In the genomic region with DNA sequence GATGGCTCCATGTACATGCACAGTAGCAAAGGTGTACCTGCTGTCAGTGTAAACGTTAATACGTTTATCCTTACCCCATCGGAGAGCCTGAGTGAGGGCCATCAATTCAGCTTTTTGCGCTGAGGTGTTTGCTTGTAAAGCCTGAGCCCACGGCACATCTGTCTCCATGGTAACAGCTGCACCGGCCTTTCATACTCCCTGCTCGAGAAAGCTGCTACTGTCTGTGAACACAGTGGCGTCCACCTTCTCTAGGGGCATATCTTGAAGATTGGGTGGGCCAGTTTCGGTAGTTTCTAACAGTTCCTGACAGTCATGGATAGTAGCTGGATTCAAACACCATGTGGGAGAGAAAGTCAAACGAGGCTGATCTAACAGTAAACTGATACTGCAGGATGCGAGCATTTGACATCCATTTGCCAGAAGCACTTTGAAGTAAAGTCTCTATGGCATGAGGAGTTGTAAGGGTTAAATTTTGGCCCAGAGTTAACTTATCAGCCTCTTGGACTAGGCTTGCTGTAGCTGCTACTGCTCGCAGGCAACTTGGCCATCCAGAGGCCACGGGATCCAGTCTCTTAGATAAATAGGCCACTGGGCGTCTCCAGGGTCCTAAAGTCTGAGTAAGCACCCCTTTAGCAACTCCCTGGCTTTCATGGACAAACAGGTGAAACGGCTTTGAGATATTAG, we compare ENCODE assay signal across 11 cellular contexts. TPM values are rescaled to one million over a fixed set of nuclear protein-coding genes. Genes with fewer than 3 reads are reported as not detected.
DNase-seq lines count a peak whose midpoint lies in the region; ATAC-seq and TF ChIP-seq lines count a peak whose summit lies in the region.
"Had no signal": no experiment of that assay in that cellular context is flagged by ENCODE, and none has a peak within 500 bp of the region (broad histone marks: within the 10 kb centered on the region; RNA-seq: fewer than 3 reads in every experiment).

No MANE protein-coding gene starts in this region.

- H3K4me1 ChIP-seq in Caco-2 = peaks cover 43% of the 10 kb centered on the region
- H3K4me1 ChIP-seq in mesendoderm (ENCODE audit: control insufficient read depth, low read depth, low read length) = peaks cover 7% of the 10 kb centered on the region

- CTCF ChIA-PET in Caco-2 (lab: Charles Lee) = interaction anchor here (0.6 kb wide), 2 partner anchors 46 to 63 kb away, joined by 3 read pairs; a partner anchor contains a TSS

- H3K27ac ChIP-seq in mesendoderm (ENCODE audit: low read depth, low read length) = peak overlapping the region; percentile 82

- H3K18ac ChIP-seq in mesendoderm (ENCODE audit: low read length) = peak overlapping the region; percentile 89

- H3K27ac Mint-ChIP-seq in Caco-2 (ENCODE audit: unreplicated experiment) = peak overlapping the region; percentile 98
- no peak overlapping the region for H3K27ac Mint-ChIP-seq in glutamatergic neuron (ENCODE audit: unreplicated experiment)

- peak overlapping the region; percentile 97 for H2AK5ac ChIP-seq in mesendoderm (ENCODE audit: low read length)

- intact Hi-C loops in Caco-2 (cut with micrococcal nuclease; ENCODE audit: unreplicated experiment) = loop anchor here (1.0 kb wide), 1 partner anchor 37 kb away; no protein-coding TSS in a partner anchor

- H3K4me3 ChIP-seq in Caco-2 (ENCODE audit: low read depth, low read length) = no peak overlapping the region
- H3K4me3 ChIP-seq in mesendoderm (ENCODE audit: low read length) = no peak overlapping the region

- H2BK5ac ChIP-seq in mesendoderm (ENCODE audit: low read length) = peak overlapping the region; percentile 98

- ATAC-seq in SK-N-SH treated with all-trans-retinoic acid at 6 μM for 48 hours = no peak

- H3K36me3 Mint-ChIP-seq in Caco-2 (ENCODE audit: insufficient read depth, unreplicated experiment) = peaks cover 19% of the 10 kb centered on the region
- no peaks in the 10 kb centered on the region for H3K36me3 Mint-ChIP-seq in glutamatergic neuron (ENCODE audit: unreplicated experiment)

- H3K79me2 ChIP-seq in mesendoderm (ENCODE audit: control insufficient read depth, insufficient read depth, low read length) = no peaks in the 10 kb centered on the region

- peaks cover 38% of the 10 kb centered on the region for H3K4me1 Mint-ChIP-seq in Caco-2 (ENCODE audit: low read depth, unreplicated experiment)
- peaks cover 2% of the 10 kb centered on the region for H3K4me1 Mint-ChIP-seq in glutamatergic neuron (ENCODE audit: low read depth, unreplicated experiment)

- H3K27me3 ChIP-seq in Caco-2 (replicated peaks; ENCODE audit: control insufficient read depth, insufficient read depth, low read length) (no peaks in the 10 kb centered on the region), mesendoderm (ENCODE audit: insufficient read depth, low read length, poor library complexity) (no peaks in the 10 kb centered on the region)

- H3K4me2 ChIP-seq in mesendoderm (ENCODE audit: low read length) = peak overlapping the region; percentile 12

- DNase-seq in Caco-2 (peak; percentile 88 to 94), NCI-H748 (lab: John Stamatoyannopoulos, UW; ENCODE audit: unreplicated experiment) (peak; percentile 78), globus pallidus (ENCODE audit: low spot score) (peak; percentile 62), mesendoderm (peak; percentile 98), AG20443 (ENCODE audit: low spot score) (no peak), glutamatergic neuron (no peak)
- no peak for DNase-seq in activated CD4-positive, alpha-beta T cell treated with anti-CD3 and anti-CD28 coated beads, Interleukin-2, amount 50 U/mL, for 1 hour
- DNase-seq: activated CD8-positive, alpha-beta memory T cell treated with anti-CD3 and anti-CD28 coated beads for 24 hours; NCI-H2029 had no signal

- H3K27me3 Mint-ChIP-seq in Caco-2 (ENCODE audit: insufficient read depth, unreplicated experiment) = no peaks in the 10 kb centered on the region
- peaks cover 6% of the 10 kb centered on the region for H3K27me3 Mint-ChIP-seq in glutamatergic neuron (ENCODE audit: unreplicated experiment)

- H3K56ac ChIP-seq in mesendoderm (ENCODE audit: low read length) = peak overlapping the region; percentile 79

- no peak for TF ChIP-seq CTCF in Caco-2 (IDR thresholded peaks at IDR 0.05; ENCODE audit: insufficient read depth in 1 of 2, low read depth in 1 of 2, low read length in 1 of 2, severe bottlenecking in 1 of 2, unreplicated experiment in 1 of 2)
- no peak for TF ChIP-seq CTCF in glutamatergic neuron (IDR thresholded peaks at IDR 0.05; ENCODE audit: partially characterized antibody, unreplicated experiment)

- H2BK15ac ChIP-seq in mesendoderm (replicated peaks; ENCODE audit: low read depth) = no peak overlapping the region

- H3K36me3 ChIP-seq in Caco-2 (ENCODE audit: control insufficient read depth, insufficient read depth, low read length) (no peaks in the 10 kb centered on the region), mesendoderm (ENCODE audit: control insufficient read depth, insufficient read depth, low read length) (no peaks in the 10 kb centered on the region)

- H2BK120ac ChIP-seq in mesendoderm (ENCODE audit: low read depth, low read length) = peak overlapping the region; percentile 83

- H4K5ac ChIP-seq in mesendoderm (ENCODE audit: low read length) = no peak overlapping the region

- H3K23ac ChIP-seq in mesendoderm (ENCODE audit: low read length) = no peak overlapping the region

- peak overlapping the region; percentile 75 for H3K4ac ChIP-seq in mesendoderm (ENCODE audit: low read depth, low read length)

- peak overlapping the region; percentile 50 for H3K9ac ChIP-seq in mesendoderm (ENCODE audit: low read length)

- no peaks in the 10 kb centered on the region; the same call in 1 of the 2 replicates for H3K9me3 ChIP-seq in Caco-2

- H3K9me3 Mint-ChIP-seq in Caco-2 (ENCODE audit: unreplicated experiment) = peaks cover 12% of the 10 kb centered on the region
- H3K9me3 Mint-ChIP-seq in glutamatergic neuron (ENCODE audit: unreplicated experiment) = peaks cover 3% of the 10 kb centered on the region

- no TSS peak for BruUV-seq in Caco-2 (replicated peaks; lab: Mats Ljungman, UMichigan)

- POLR2A ChIA-PET in Caco-2 (lab: Charles Lee) = interaction anchor here (0.9 kb wide), 1 partner anchor 21 kb away, joined by 3 read pairs; a partner anchor contains a TSS

- H3K79me1 ChIP-seq in mesendoderm (ENCODE audit: low read length) = no peaks in the 10 kb centered on the region

- H4K8ac ChIP-seq in mesendoderm (ENCODE audit: low read depth, low read length) = peak overlapping the region; percentile 78

- no CpG with 5 or more reads among the region's 15 CpGs for WGBS in mesendoderm (ENCODE audit: extremely low coverage, insufficient coverage, low lambda C conversion rate)

- peak overlapping the region; percentile 61 for H3K4me3 Mint-ChIP-seq in Caco-2 (ENCODE audit: unreplicated experiment)
- H3K4me3 Mint-ChIP-seq in glutamatergic neuron (ENCODE audit: unreplicated experiment) = no peak overlapping the region

TF ChIP-seq in SK-N-SH treated with all-trans-retinoic acid at 6 μM for 48 hours, 23 proteins besides CTCF, POLR2A, EP300 and RAD21 (continues in another document):
- TF ChIP-seq ARNTL (CRISPR knock-in tag; IDR thresholded peaks at IDR 0.05; ENCODE audit: borderline replicate concordance, low read depth) (no peak), ZFP30 (CRISPR knock-in tag; IDR thresholded peaks at IDR 0.05) (no peak)
- TF ChIP-seq, protein P1, sequence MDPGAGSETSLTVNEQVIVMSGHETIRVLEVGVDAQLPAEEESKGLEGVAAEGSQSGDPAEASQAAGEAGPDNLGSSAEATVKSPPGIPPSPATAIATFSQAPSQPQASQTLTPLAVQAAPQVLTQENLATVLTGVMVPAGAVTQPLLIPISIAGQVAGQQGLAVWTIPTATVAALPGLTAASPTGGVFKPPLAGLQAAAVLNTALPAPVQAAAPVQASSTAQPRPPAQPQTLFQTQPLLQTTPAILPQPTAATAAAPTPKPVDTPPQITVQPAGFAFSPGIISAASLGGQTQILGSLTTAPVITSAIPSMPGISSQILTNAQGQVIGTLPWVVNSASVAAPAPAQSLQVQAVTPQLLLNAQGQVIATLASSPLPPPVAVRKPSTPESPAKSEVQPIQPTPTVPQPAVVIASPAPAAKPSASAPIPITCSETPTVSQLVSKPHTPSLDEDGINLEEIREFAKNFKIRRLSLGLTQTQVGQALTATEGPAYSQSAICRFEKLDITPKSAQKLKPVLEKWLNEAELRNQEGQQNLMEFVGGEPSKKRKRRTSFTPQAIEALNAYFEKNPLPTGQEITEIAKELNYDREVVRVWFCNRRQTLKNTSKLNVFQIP (CRISPR knock-in tag; IDR thresholded peaks at IDR 0.05; ENCODE audit: borderline replicate concordance, low read depth) = no peak
- TF ChIP-seq, protein P2, sequence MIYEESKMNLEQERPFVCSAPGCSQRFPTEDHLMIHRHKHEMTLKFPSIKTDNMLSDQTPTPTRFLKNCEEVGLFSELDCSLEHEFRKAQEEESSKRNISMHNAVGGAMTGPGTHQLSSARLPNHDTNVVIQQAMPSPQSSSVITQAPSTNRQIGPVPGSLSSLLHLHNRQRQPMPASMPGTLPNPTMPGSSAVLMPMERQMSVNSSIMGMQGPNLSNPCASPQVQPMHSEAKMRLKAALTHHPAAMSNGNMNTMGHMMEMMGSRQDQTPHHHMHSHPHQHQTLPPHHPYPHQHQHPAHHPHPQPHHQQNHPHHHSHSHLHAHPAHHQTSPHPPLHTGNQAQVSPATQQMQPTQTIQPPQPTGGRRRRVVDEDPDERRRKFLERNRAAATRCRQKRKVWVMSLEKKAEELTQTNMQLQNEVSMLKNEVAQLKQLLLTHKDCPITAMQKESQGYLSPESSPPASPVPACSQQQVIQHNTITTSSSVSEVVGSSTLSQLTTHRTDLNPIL (CRISPR knock-in tag; IDR thresholded peaks at IDR 0.05; ENCODE audit: low read depth) = no peak
- TF ChIP-seq, protein P3, sequence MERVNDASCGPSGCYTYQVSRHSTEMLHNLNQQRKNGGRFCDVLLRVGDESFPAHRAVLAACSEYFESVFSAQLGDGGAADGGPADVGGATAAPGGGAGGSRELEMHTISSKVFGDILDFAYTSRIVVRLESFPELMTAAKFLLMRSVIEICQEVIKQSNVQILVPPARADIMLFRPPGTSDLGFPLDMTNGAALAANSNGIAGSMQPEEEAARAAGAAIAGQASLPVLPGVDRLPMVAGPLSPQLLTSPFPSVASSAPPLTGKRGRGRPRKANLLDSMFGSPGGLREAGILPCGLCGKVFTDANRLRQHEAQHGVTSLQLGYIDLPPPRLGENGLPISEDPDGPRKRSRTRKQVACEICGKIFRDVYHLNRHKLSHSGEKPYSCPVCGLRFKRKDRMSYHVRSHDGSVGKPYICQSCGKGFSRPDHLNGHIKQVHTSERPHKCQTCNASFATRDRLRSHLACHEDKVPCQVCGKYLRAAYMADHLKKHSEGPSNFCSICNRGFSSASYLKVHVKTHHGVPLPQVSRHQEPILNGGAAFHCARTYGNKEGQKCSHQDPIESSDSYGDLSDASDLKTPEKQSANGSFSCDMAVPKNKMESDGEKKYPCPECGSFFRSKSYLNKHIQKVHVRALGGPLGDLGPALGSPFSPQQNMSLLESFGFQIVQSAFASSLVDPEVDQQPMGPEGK (CRISPR knock-in tag; IDR thresholded peaks at IDR 0.05; ENCODE audit: borderline replicate concordance) = no peak

RNA-seq across cellular contexts. Expression of a gene that starts 21.0 kb away (rescaled TPM):
- 85.6 and 88.5 TPM in 2 replicates for total RNA-seq in Caco-2 (2022)
- polyA plus RNA-seq in mesendoderm (2013, experiment 1 of 2) = 18.0 TPM
- 20.0 TPM for polyA plus RNA-seq in mesendoderm (2013, experiment 2 of 2)
- 39.0 TPM for total RNA-seq in glutamatergic neuron (ENCODE audit: unreplicated experiment)

RNA-seq across cellular contexts. Expression of a gene that starts 27.3 kb away (rescaled TPM):
- total RNA-seq in Caco-2 (2022) = 0.34 TPM in 1 of 2 replicates, not detected in the other
- not detected for polyA plus RNA-seq in mesendoderm (2013, experiment 1 of 2)
- polyA plus RNA-seq in mesendoderm (2013, experiment 2 of 2) = not detected
- total RNA-seq in glutamatergic neuron (ENCODE audit: unreplicated experiment) = not detected
- total RNA-seq: mononuclear cell had no signal

Comparison
In these comparisons a context has a peak if more than half of its experiments do, and no peak if none do; other contexts are left out.
1. DNase-seq: peak in Caco-2 (2 of 2), NCI-H748 (single experiment), globus pallidus (single experiment) and mesendoderm (single experiment); none in AG20443 (single experiment), activated CD4-positive, alpha-beta T cell treated with anti-CD3 and anti-CD28 coated beads, Interleukin-2, amount 50 U/mL, for 1 hour (single experiment) and glutamatergic neuron (single experiment).